In genomic region chr9:130303613-130304055, GRCh38 we compare ENCODE assay signal across 20 cellular contexts. TPM values are rescaled to one million over a fixed set of nuclear protein-coding genes. Genes with fewer than 3 reads are reported as not detected.
A peak's percentile ranks its signal among the peaks of the same experiment; 100 is the strongest.
DNase-seq lines count a peak whose midpoint lies in the region; ATAC-seq and TF ChIP-seq lines count a peak whose summit lies in the region.
"Had no signal": no experiment of that assay in that cellular context is flagged by ENCODE, and none has a peak within 500 bp of the region (broad histone marks: within the 10 kb centered on the region; RNA-seq: fewer than 3 reads in every experiment).

No MANE protein-coding gene starts in this region.

- TF ChIP-seq CTCF in esophagus muscularis mucosa (IDR thresholded peaks at IDR 0.05) (no peak), osteoblast (IDR thresholded peaks at IDR 0.05; ENCODE audit: extremely low read depth, low read depth, low read length) (no peak), tibial artery (IDR thresholded peaks at IDR 0.05) (no peak)

- intact Hi-C loops in esophagus muscularis mucosa (cut with DNase I) (no loop called here), tibial artery (cut with DNase I; ENCODE audit: low total_unique reads) (no loop called here)

- H3K36me3 ChIP-seq in esophagus muscularis mucosa (peaks cover 0 to 22% (median 0%) of the 10 kb centered on the region in 4 donors), osteoblast (ENCODE audit: insufficient read depth, low read length) (no peaks in the 10 kb centered on the region), tibial artery (no peaks in the 10 kb centered on the region)
- H3K36me3 ChIP-seq: HAP-1 had no signal

- H3K4me1 ChIP-seq in esophagus muscularis mucosa (peaks cover 8 to 66% (median 47%) of the 10 kb centered on the region in 4 donors), osteoblast (ENCODE audit: insufficient read depth, low read length) (peaks cover 16% of the 10 kb centered on the region), tibial artery (peaks cover 0 to 16% (median 6%) of the 10 kb centered on the region in 4 donors)
- H3K4me1 ChIP-seq: HAP-1 had no signal

- no peaks in the 10 kb centered on the region for H3K79me2 ChIP-seq in osteoblast (ENCODE audit: insufficient read depth, low read length)

- H2AFZ ChIP-seq in osteoblast (ENCODE audit: low read length), result no peak overlapping the region

- no peak overlapping the region for H3K4me3 ChIP-seq in esophagus muscularis mucosa
- no peak overlapping the region for H3K4me3 ChIP-seq in osteoblast (ENCODE audit: insufficient read depth, low read length)
- H3K4me3 ChIP-seq in tibial artery, result no peak overlapping the region
- H3K4me3 ChIP-seq: HAP-1 had no signal

- 65% methylated on average over 15 of the region's 17 CpGs for WGBS in esophagus muscularis mucosa

- no peak overlapping the region for H3K4me2 ChIP-seq in osteoblast (ENCODE audit: insufficient read depth, low read length)

- no peak for ATAC-seq in HG03520 (IDR thresholded peaks at IDR 0.05; ENCODE audit: unreplicated experiment)
- no peak for ATAC-seq in GM18858 (IDR thresholded peaks at IDR 0.05; ENCODE audit: unreplicated experiment)
- ATAC-seq: PC-3 had no signal

- peak; percentile 34 to 67 for DNase-seq in NCI-H524 (lab: John Stamatoyannopoulos, UW)
- no peak for DNase-seq in NCI-H524 treated with DMSO at 0.1 percent for 48 hours (lab: John Stamatoyannopoulos, UW)
- no peak for DNase-seq in esophagus muscularis mucosa (ENCODE audit: extremely low spot score)
- DNase-seq in osteoblast (ENCODE audit: insufficient read length, low spot score, missing footprints), result peak; percentile 47
- no peak for DNase-seq in tibial artery
- DNase-seq in NCI-H146 (lab: John Stamatoyannopoulos, UW), result no peak
- DNase-seq: Calu3; CD4-positive, alpha-beta memory T cell; DMS53; NCI-H2029; NCI-H2171 treated with DMSO at 0.1 percent for 48 hours; NCI-H446 treated with DMSO at 0.1 percent for 48 hours; NCI-H774; PC-3 had no signal

- no peaks in the 10 kb centered on the region for H3K27me3 ChIP-seq in esophagus muscularis mucosa
- peaks cover 37% of the 10 kb centered on the region for H3K27me3 ChIP-seq in osteoblast (ENCODE audit: insufficient read depth, low read length)
- H3K27me3 ChIP-seq in tibial artery, result peaks cover 0 to 34% of the 10 kb centered on the region in 2 donors

- no peak for TF ChIP-seq EP300 in esophagus muscularis mucosa (IDR thresholded peaks at IDR 0.05)

- TF ChIP-seq POLR2A in esophagus muscularis mucosa (IDR thresholded peaks at IDR 0.05; ENCODE audit: low read depth), result no peak

- H3K9me3 ChIP-seq in esophagus muscularis mucosa (no peaks in the 10 kb centered on the region), osteoblast (ENCODE audit: low read depth, low read length) (no peaks in the 10 kb centered on the region), tibial artery (no peaks in the 10 kb centered on the region)
- H3K9me3 ChIP-seq: HAP-1 had no signal

- peaks cover 9% of the 10 kb centered on the region for H4K20me1 ChIP-seq in osteoblast (ENCODE audit: insufficient read depth, low read length)

- H3K27ac ChIP-seq in esophagus muscularis mucosa (replicated peaks in 1 of 4) (peak overlapping the region; percentile 55 to 73 (median 64)), osteoblast (ENCODE audit: low read depth, low read length) (no peak overlapping the region), tibial artery (peak overlapping the region; percentile 32 to 58)
- H3K27ac ChIP-seq: 22Rv1, HL-60 had no signal

RNA-seq across cellular contexts. Expression of gene HMCN2, which starts 38.1 kb away (rescaled TPM):
- total RNA-seq in esophagus muscularis mucosa (10 to 100 TPM in 3 of 4 donors, 1 to 10 TPM in 1; 9.1 to 38.6 (median 12.5) TPM), osteoblast (under 0.01 TPM in 2 replicates)
- total RNA-seq: B cell; Calu3; CD4-positive, alpha-beta memory T cell had no signal

Comparison
In these comparisons a context has a peak if more than half of its experiments do, and no peak if none do; other contexts are left out.
1. DNase-seq: peak in NCI-H524 (2 of 2) and osteoblast (single experiment); none in NCI-H524 treated with DMSO at 0.1 percent for 48 hours (single experiment), esophagus muscularis mucosa (single experiment), tibial artery (0 of 2) and NCI-H146 (single experiment).
2. RNA of gene HMCN2, which starts 38.1 kb away (total RNA-seq): 9.1 to 38.6 TPM in esophagus muscularis mucosa; under 0.01 TPM in osteoblast; every median in the first group is over 10 times any median in the second.